8 cellular contexts compared by ENCODE assay signal in the genomic region with DNA sequence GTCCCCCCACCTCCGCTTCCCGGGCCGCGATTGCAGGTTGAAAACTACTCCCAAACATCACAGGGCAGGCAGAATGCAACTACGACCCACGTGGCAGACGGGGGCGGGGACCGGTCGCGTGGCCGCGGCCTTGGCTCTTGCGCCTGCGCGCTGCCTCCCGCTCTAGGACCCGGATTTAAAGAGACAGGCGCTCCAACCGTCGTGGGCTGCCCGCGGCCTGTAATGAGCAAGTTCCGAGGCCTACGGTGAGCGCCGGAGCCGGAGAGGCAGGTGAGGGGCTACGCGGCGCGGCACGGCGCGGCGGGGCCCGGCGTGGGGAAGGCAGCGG. TPM values are rescaled to one million over a fixed set of nuclear protein-coding genes. Genes with fewer than 3 reads are reported as not detected.
DNase-seq lines count a peak whose midpoint lies in the region; ATAC-seq and TF ChIP-seq lines count a peak whose summit lies in the region.

A gene (plus strand): TSS at position 160 of the 328 bp plus-strand sequence. CDS start 2,494 bp downstream, outside the sequence.

- H3K27me3 ChIP-seq in WERI-Rb-1 (ENCODE audit: insufficient read depth, low read depth, severe bottlenecking), result no peaks in the 10 kb centered on the region
- H3K27me3 ChIP-seq in breast epithelium, result no peaks in the 10 kb centered on the region
- H3K27me3 ChIP-seq in iPS-20b (ENCODE audit: insufficient read depth, low read length), result no peaks in the 10 kb centered on the region

- ATAC-seq in GM18873 (IDR thresholded peaks at IDR 0.05; ENCODE audit: low FRiP score, unreplicated experiment) (peak; percentile 58), HG03139 (IDR thresholded peaks at IDR 0.05; ENCODE audit: unreplicated experiment) (peak; percentile 60)

- TF ChIP-seq POLR2A in breast epithelium (IDR thresholded peaks at IDR 0.05), result peak; percentile 72

- H3K4me1 ChIP-seq in breast epithelium, result no peaks in the 10 kb centered on the region
- peaks cover 8% of the 10 kb centered on the region; the same call in 1 of the 2 replicates for H3K4me1 ChIP-seq in iPS-20b (ENCODE audit: insufficient read depth, low read length)

- H3K9me3 ChIP-seq in WERI-Rb-1 (ENCODE audit: severe bottlenecking), result no peaks in the 10 kb centered on the region
- H3K9me3 ChIP-seq in breast epithelium, result no peaks in the 10 kb centered on the region
- H3K9me3 ChIP-seq in iPS-20b (ENCODE audit: insufficient read depth, low read depth, low read length), result no peaks in the 10 kb centered on the region

- H3K4me3 ChIP-seq in WERI-Rb-1 (ENCODE audit: low read depth, low read length) (peak within 1 kb of the TSS; percentile 96), breast epithelium (peak within 1 kb of the TSS; percentile 76 to 89 (median 81)), iPS-20b (ENCODE audit: low read length) (peak within 1 kb of the TSS; percentile 82), skin epidermis (peak within 1 kb of the TSS; percentile 61 to 99 (median 93))

- in situ Hi-C loops in ACHN (cut with HindIII; ENCODE audit: low pct_ligation_motif_present, low pct_unique_long_range_greater_than_20kb, low sequenced_read_pairs), result no loop called here

- intact Hi-C loops in breast epithelium (cut with DNase I; ENCODE audit: low total_unique reads), result no loop called here

- H3K27ac ChIP-seq in WERI-Rb-1 (peak within 1 kb of the TSS; percentile 99), breast epithelium (peak within 1 kb of the TSS; percentile 96 to 99), iPS-20b (ENCODE audit: low read length) (peak within 1 kb of the TSS; percentile 93), skin epidermis (peak within 1 kb of the TSS; percentile 95 to 100 (median 99))

- peak; percentile 94 for DNase-seq in ACHN
- peak; percentile 92 for DNase-seq in NCI-H2227 (lab: John Stamatoyannopoulos, UW; ENCODE audit: unreplicated experiment)
- peak; percentile 96 for DNase-seq in WERI-Rb-1
- peak; percentile 93 to 94 for DNase-seq in breast epithelium (ENCODE audit: low spot score in 2 of 2)

- H3K36me3 ChIP-seq in WERI-Rb-1 (peaks cover 24% of the 10 kb centered on the region), breast epithelium (no peaks in the 10 kb centered on the region), iPS-20b (ENCODE audit: insufficient read depth, low read depth, low read length) (peaks cover 25% of the 10 kb centered on the region)

- TF ChIP-seq CTCF in WERI-Rb-1 (IDR thresholded peaks at IDR 0.05; ENCODE audit: low read depth, low read length), result no peak
- TF ChIP-seq CTCF in breast epithelium (IDR thresholded peaks at IDR 0.05), result no peak

- H3K9ac ChIP-seq in iPS-20b (ENCODE audit: low read depth, low read length), result peak within 1 kb of the TSS; percentile 93

RNA-seq across cellular contexts. Expression of the gene that starts here (rescaled TPM):
- total RNA-seq in breast epithelium, result 100 to 1,000 TPM in 1 of 3 donors, 10 to 100 TPM in 2; 13.8 to 159 (median 54.0) TPM

Comparison
In these comparisons a context has a peak if more than half of its experiments do, and no peak if none do; other contexts are left out.
1. Peak in every context shown above with its lines: DNase-seq, ATAC-seq, H3K4me3 ChIP-seq and H3K27ac ChIP-seq.